ENCODE assay signal across 21 cellular contexts in genomic region chr19:35305181-35305580, GRCh38. TPM values are rescaled to one million over a fixed set of nuclear protein-coding genes. Genes with fewer than 3 reads are reported as not detected.
A peak's percentile ranks its signal among the peaks of the same experiment; 100 is the strongest.
DNase-seq lines count a peak whose midpoint lies in the region; ATAC-seq, FAIRE-seq and TF ChIP-seq lines count a peak whose summit lies in the region.
"Had no signal": no experiment of that assay in that cellular context is flagged by ENCODE, and none has a peak within 500 bp of the region (broad histone marks: within the 10 kb centered on the region; RNA-seq: fewer than 3 reads in every experiment).

No MANE protein-coding gene starts in this region.

- TF ChIP-seq CTCF in DOHH2 (IDR thresholded peaks at IDR 0.05; ENCODE audit: low read depth, low read length, poor library complexity, severe bottlenecking) (no peak), K562 (IDR thresholded peaks at IDR 0.05 in 2 of 3, conservative IDR thresholded peaks at IDR 0.05 in 1 of 3; ENCODE audit: insufficient read depth in 2 of 3, low read depth in 1 of 3, low read length in 3 of 3) (no peak), progenitor cell of endocrine pancreas (IDR thresholded peaks at IDR 0.05; ENCODE audit: unreplicated experiment) (no peak), mesothelial cell of epicardium (IDR thresholded peaks at IDR 0.05; ENCODE audit: unreplicated experiment) (no peak)

- BruUV-seq in K562 (replicated peaks; lab: Mats Ljungman, UMichigan) = TSS peak; percentile 91

- H3K4me3 ChIP-seq in BLaER1 (no peak overlapping the region), DOHH2 (ENCODE audit: low read length) (no peak overlapping the region), K562 (no peak overlapping the region)
- H3K4me3 ChIP-seq: GM23248 had no signal

- peaks cover 76% of the 10 kb centered on the region for H3K4me1 ChIP-seq in BLaER1
- H3K4me1 ChIP-seq in DOHH2 (ENCODE audit: control insufficient read depth, low read length) = peaks cover 53% of the 10 kb centered on the region
- peaks cover 64 to 65% of the 10 kb centered on the region in 2 experiments for H3K4me1 ChIP-seq in K562 (replicated peaks in 1 of 2; ENCODE audit: control insufficient read depth in 2 of 2, insufficient read depth in 2 of 2, low read length in 2 of 2)

- H3K36me3 ChIP-seq in BLaER1 (no peaks in the 10 kb centered on the region), DOHH2 (ENCODE audit: control insufficient read depth, low read length) (no peaks in the 10 kb centered on the region), K562 (ENCODE audit: control insufficient read depth, insufficient read depth, low read length) (no peaks in the 10 kb centered on the region)

- peaks cover 19% of the 10 kb centered on the region for H3K4me1 Mint-ChIP-seq in progenitor cell of endocrine pancreas (ENCODE audit: low read depth)
- H3K4me1 Mint-ChIP-seq in mesothelial cell of epicardium = peaks cover 38% of the 10 kb centered on the region

- POLR2A ChIA-PET in K562 (lab: Yijun Ruan, JAX) = no interaction called here

- in situ Hi-C loops in K562 (cut with MboI) = no loop called here

- FAIRE-seq in K562 (lab: Jason Lieb, UNC) = no peak

- H2AFZ ChIP-seq in K562 (ENCODE audit: low read depth, low read length) = peak overlapping the region; percentile 32
- H2AFZ ChIP-seq: GM23248 had no signal

- no peak overlapping the region for H3K9ac ChIP-seq in BLaER1
- H3K9ac ChIP-seq in K562 (ENCODE audit: insufficient read depth in 1 of 2, low read depth in 2 of 2, low read length in 2 of 2) = peak overlapping the region; percentile 72 to 86
- H3K9ac ChIP-seq: GM23248 had no signal

- TF ChIP-seq RAD21 in K562 (CRISPR knock-in tag; conservative IDR thresholded peaks at IDR 0.05 in 1 of 2, IDR thresholded peaks at IDR 0.05 in 1 of 2) = no peak

- peaks cover 7% of the 10 kb centered on the region for H3F3A ChIP-seq in DOHH2 (ENCODE audit: control insufficient read depth, insufficient read depth)

- ATAC-seq in K562 = no peak
- ATAC-seq in GM21423 (IDR thresholded peaks at IDR 0.05; ENCODE audit: unreplicated experiment) = no peak
- ATAC-seq: Right ventricle myocardium inferior had no signal

- no peak for TF ChIP-seq EP300 in K562 (IDR thresholded peaks at IDR 0.05; ENCODE audit: low read length)

- H3K9me1 ChIP-seq in K562 (ENCODE audit: control insufficient read depth, insufficient read depth, low read length) = peaks cover 3% of the 10 kb centered on the region

- H3K4me3 Mint-ChIP-seq in progenitor cell of endocrine pancreas (ENCODE audit: low read depth) = no peak overlapping the region
- H3K4me3 Mint-ChIP-seq in mesothelial cell of epicardium = no peak overlapping the region

- CTCF ChIA-PET in K562 (lab: Yijun Ruan, JAX; ENCODE audit: low intra/inter-chr PET ratio) = no interaction called here

- no peaks in the 10 kb centered on the region for H3K9me3 ChIP-seq in BLaER1
- H3K9me3 ChIP-seq in DOHH2 (ENCODE audit: control insufficient read depth, insufficient read depth, low read length) = no peaks in the 10 kb centered on the region
- no peaks in the 10 kb centered on the region for H3K9me3 ChIP-seq in K562 (replicated peaks; ENCODE audit: control insufficient read depth, insufficient read depth, low read depth, low read length)

- no peaks in the 10 kb centered on the region for H4K20me1 ChIP-seq in BLaER1
- no peaks in the 10 kb centered on the region for H4K20me1 ChIP-seq in DOHH2 (ENCODE audit: control insufficient read depth, insufficient read depth, low read depth, low read length)
- no peaks in the 10 kb centered on the region for H4K20me1 ChIP-seq in K562 (replicated peaks; ENCODE audit: control insufficient read depth, insufficient read depth, low read length)

- peaks cover 3% of the 10 kb centered on the region for H3K27me3 Mint-ChIP-seq in progenitor cell of endocrine pancreas
- no peaks in the 10 kb centered on the region for H3K27me3 Mint-ChIP-seq in mesothelial cell of epicardium (ENCODE audit: low read depth)

- H3K4me2 ChIP-seq in BLaER1 = peak overlapping the region; percentile 87
- H3K4me2 ChIP-seq in DOHH2 (ENCODE audit: low read length) = peak overlapping the region; percentile 54
- H3K4me2 ChIP-seq in K562 (ENCODE audit: insufficient read depth, low read length) = peak overlapping the region; percentile 37

- H3K27ac Mint-ChIP-seq in progenitor cell of endocrine pancreas (peak overlapping the region; percentile 49), mesothelial cell of epicardium (no peak overlapping the region)

- H3K27me3 ChIP-seq in BLaER1 = no peaks in the 10 kb centered on the region
- H3K27me3 ChIP-seq in DOHH2 (ENCODE audit: control insufficient read depth, low read length) = no peaks in the 10 kb centered on the region
- no peaks in the 10 kb centered on the region for H3K27me3 ChIP-seq in K562 (ENCODE audit: control insufficient read depth in 2 of 2, insufficient read depth in 2 of 2, low read length in 2 of 2)

- H3K36me3 Mint-ChIP-seq in progenitor cell of endocrine pancreas (ENCODE audit: insufficient read depth) (no peaks in the 10 kb centered on the region), mesothelial cell of epicardium (no peaks in the 10 kb centered on the region)

- H3K9me2 ChIP-seq in DOHH2 (replicated peaks; ENCODE audit: control insufficient read depth, low read length) = no peaks in the 10 kb centered on the region

- H3K9me3 Mint-ChIP-seq in progenitor cell of endocrine pancreas (ENCODE audit: low read depth) (no peaks in the 10 kb centered on the region), mesothelial cell of epicardium (no peaks in the 10 kb centered on the region)

- H3K79me2 ChIP-seq in DOHH2 (ENCODE audit: control insufficient read depth, low read length) (no peaks in the 10 kb centered on the region), K562 (ENCODE audit: control insufficient read depth, insufficient read depth, low read length) (peaks cover 3% of the 10 kb centered on the region; the same call in 2 of the 3 replicates)

- 71% methylated on average over 6 of the region's 6 CpGs for WGBS in K562 (ENCODE audit: insufficient coverage, low coverage, missing lambda C conversion rate)

- H3K27ac ChIP-seq in BLaER1 (no peak overlapping the region), DOHH2 (ENCODE audit: low read depth, low read length) (peak overlapping the region; percentile 20; the same call in 1 of the 2 replicates), K562 (ENCODE audit: extremely low read depth, low read depth, low read length) (peak overlapping the region; percentile 99)
- H3K27ac ChIP-seq: GM23248, HL-60 had no signal

- intact Hi-C loops in K562 (cut with micrococcal nuclease) = no loop called here

- no peak for DNase-seq in K562 (ENCODE audit: extremely low read depth in 1 of 4, low spot score in 3 of 4)
- DNase-seq in progenitor cell of endocrine pancreas (ENCODE audit: low spot score, unreplicated experiment) = no peak
- no peak for DNase-seq in mesothelial cell of epicardium (ENCODE audit: low spot score in 2 of 2, unreplicated experiment in 2 of 2)
- DNase-seq in amygdala (lab: John Stamatoyannopoulos, UW) = no peak
- DNase-seq: GM23248, HCEC 1CT, KG1, NCI-H1092 treated with DMSO at 0.1 percent for 48 hours, NCI-H146, NCI-H2029 treated with DMSO at 0.1 percent for 48 hours, NCI-H2171, NCI-H524 treated with DMSO at 0.1 percent for 48 hours had no signal

- TF ChIP-seq POLR2A in K562 (conservative IDR thresholded peaks at IDR 0.05) = no peak

RNA-seq across cellular contexts. Expression of gene MAG, which starts 13.2 kb away (rescaled TPM):
- 9.6 and 21.9 TPM in 2 replicates for total RNA-seq in K562 (2011; cell fraction: chromatin; rRNA removed; ENCODE audit: low replicate concordance)
- total RNA-seq in K562 (2011; cell fraction: nucleolus; rRNA removed) = 25.2 and 25.7 TPM in 2 replicates
- 12.0 and 17.2 TPM in 2 replicates for total RNA-seq in K562 (2011; cell fraction: nucleoplasm; rRNA removed)
- total RNA-seq in K562 (2014; rRNA removed) (6.3 and 9.0 TPM in 2 replicates), K562 (2014; rRNA removed; fragmentation: Illumina TruSeq; extraction: Trizol) (0.67 and 1.1 TPM in 2 replicates), K562 (2015; rRNA removed; fragmentation: Illumina TruSeq; extraction: Trizol) (2.8 and 4.6 TPM in 2 replicates), K562 (2021) (6.4 and 7.7 TPM in 2 replicates), progenitor cell of endocrine pancreas (1.4 and 1.7 TPM in 2 replicates), mesothelial cell of epicardium (19.2 to 26.1 TPM (median 22.7 TPM) in 3 replicates)
- polyA plus RNA-seq in K562 (2011; rRNA removed) (1.4 and 1.6 TPM in 2 replicates), K562 (2014; fragmentation: Illumina TruSeq; extraction: Trizol) (0.61 and 3.3 TPM in 2 replicates), K562 (2014; fragmentation: Nextera tagmentation; extraction: Ambion mirVana) (under 1 TPM; 0.11 to 0.39 TPM), K562 (2014; rRNA removed) (2.9 and 10.0 TPM in 2 replicates)
- polyA plus RNA-seq in K562 (2011; cell fraction: cytosol; rRNA removed) = 1.6 and 6.7 TPM in 2 replicates
- 1.9 and 8.2 TPM in 2 replicates for polyA plus RNA-seq in K562 (2011; cell fraction: nucleus; rRNA removed)
- 2.3 and 5.2 TPM in 2 replicates for polyA plus RNA-seq in K562 (2012)
- polyA minus RNA-seq in K562 (2011; rRNA and poly(A)+ RNA removed) = 1.4 TPM in 1 of 2 replicates, not detected in the other
- 3.0 and 8.6 TPM in 2 replicates for polyA minus RNA-seq in K562 (2011; cell fraction: cytosol; rRNA and poly(A)+ RNA removed)
- polyA minus RNA-seq in K562 (2011; cell fraction: nucleus; rRNA and poly(A)+ RNA removed) = 3.8 and 6.6 TPM in 2 replicates
- total RNA-seq: A673, GM23248, HT-29, Right ventricle myocardium inferior, SK-MEL-5 had no signal
- polyA plus RNA-seq: BJ, GM23248 had no signal

RNA-seq across cellular contexts. Expression of gene HAMP, which starts 22.9 kb away (rescaled TPM):
- total RNA-seq in K562 (2011; cell fraction: chromatin; rRNA removed; ENCODE audit: low replicate concordance) = 0.25 and 1.3 TPM in 2 replicates
- total RNA-seq in K562 (2011; cell fraction: nucleolus; rRNA removed) = 1.5 and 2.1 TPM in 2 replicates
- 0.84 and 1.9 TPM in 2 replicates for total RNA-seq in K562 (2011; cell fraction: nucleoplasm; rRNA removed)
- total RNA-seq in K562 (2014; rRNA removed) = not detected in 2 replicates
- 0.29 TPM in 1 of 2 replicates, not detected in the other for total RNA-seq in K562 (2014; rRNA removed; fragmentation: Illumina TruSeq; extraction: Trizol)
- 0.57 TPM in 1 of 2 replicates, not detected in the other for total RNA-seq in K562 (2015; rRNA removed; fragmentation: Illumina TruSeq; extraction: Trizol)
- total RNA-seq in K562 (2021) = 0.29 TPM in 2 replicates
- polyA plus RNA-seq in K562 (2011; rRNA removed) = 0.26 and 0.39 TPM in 2 replicates
- polyA plus RNA-seq in K562 (2011; cell fraction: cytosol; rRNA removed) = 0.74 and 3.9 TPM in 2 replicates
- polyA plus RNA-seq in K562 (2011; cell fraction: nucleus; rRNA removed) = 0.24 and 0.74 TPM in 2 replicates
- polyA plus RNA-seq in K562 (2012) = 0.98 and 2.0 TPM in 2 replicates
- 0.64 and 1.1 TPM in 2 replicates for polyA plus RNA-seq in K562 (2014; fragmentation: Illumina TruSeq; extraction: Trizol)
- 1 to 10 TPM in 1 of 2 experiments, under 1 TPM in 1; 0.65 to 1.0 TPM for polyA plus RNA-seq in K562 (2014; fragmentation: Nextera tagmentation; extraction: Ambion mirVana)
- polyA plus RNA-seq in K562 (2014; rRNA removed) = 0.05 and 0.76 TPM in 2 replicates
- polyA minus RNA-seq in K562 (2011; rRNA and poly(A)+ RNA removed) = 0.11 TPM in 1 of 2 replicates, not detected in the other
- 1.6 TPM in 1 of 2 replicates, not detected in the other for polyA minus RNA-seq in K562 (2011; cell fraction: cytosol; rRNA and poly(A)+ RNA removed)
- 0.11 and 0.67 TPM in 2 replicates for polyA minus RNA-seq in K562 (2011; cell fraction: nucleus; rRNA and poly(A)+ RNA removed)
- 0.64 and 1.1 TPM in 2 replicates for total RNA-seq in progenitor cell of endocrine pancreas
- 1.2 to 1.6 TPM (median 1.4 TPM) in 3 replicates for total RNA-seq in mesothelial cell of epicardium
- total RNA-seq: GM23248, Right ventricle myocardium inferior, SK-MEL-5 had no signal
- polyA plus RNA-seq: BJ, GM23248 had no signal

RNA-seq across cellular contexts. Expression of gene CD22, which starts 23.8 kb away (rescaled TPM):
- total RNA-seq in K562 (2011; cell fraction: chromatin; rRNA removed; ENCODE audit: low replicate concordance) = 29.7 and 39.0 TPM in 2 replicates
- total RNA-seq in K562 (2011; cell fraction: nucleolus; rRNA removed) = 22.1 and 24.3 TPM in 2 replicates
- total RNA-seq in K562 (2011; cell fraction: nucleoplasm; rRNA removed) = 23.2 and 26.7 TPM in 2 replicates
- total RNA-seq in K562 (2014; rRNA removed) (5.0 and 5.3 TPM in 2 replicates), K562 (2014; rRNA removed; fragmentation: Illumina TruSeq; extraction: Trizol) (2.3 and 2.4 TPM in 2 replicates), K562 (2015; rRNA removed; fragmentation: Illumina TruSeq; extraction: Trizol) (1.7 and 2.1 TPM in 2 replicates), K562 (2021) (3.5 and 5.9 TPM in 2 replicates), progenitor cell of endocrine pancreas (3.8 and 5.1 TPM in 2 replicates), mesothelial cell of epicardium (54.6 to 59.9 TPM (median 56.3 TPM) in 3 replicates)
- polyA plus RNA-seq in K562 (2011; rRNA removed) (2.4 and 4.2 TPM in 2 replicates), K562 (2014; fragmentation: Illumina TruSeq; extraction: Trizol) (3.7 and 4.1 TPM in 2 replicates), K562 (2014; fragmentation: Nextera tagmentation; extraction: Ambion mirVana) (under 1 TPM; 0.29 to 0.84 TPM), K562 (2014; rRNA removed) (4.1 and 6.2 TPM in 2 replicates)
- polyA plus RNA-seq in K562 (2011; cell fraction: cytosol; rRNA removed) = 2.3 and 3.4 TPM in 2 replicates
- 5.1 and 17.6 TPM in 2 replicates for polyA plus RNA-seq in K562 (2011; cell fraction: nucleus; rRNA removed)
- 3.0 and 4.6 TPM in 2 replicates for polyA plus RNA-seq in K562 (2012)
- polyA minus RNA-seq in K562 (2011; rRNA and poly(A)+ RNA removed) = 1.4 and 6.6 TPM in 2 replicates
- polyA minus RNA-seq in K562 (2011; cell fraction: cytosol; rRNA and poly(A)+ RNA removed) = 3.2 TPM in 1 of 2 replicates, not detected in the other
- polyA minus RNA-seq in K562 (2011; cell fraction: nucleus; rRNA and poly(A)+ RNA removed) = 1.6 and 3.8 TPM in 2 replicates
- total RNA-seq: A673, GM23248 had no signal
- polyA plus RNA-seq: BJ had no signal

RNA-seq across cellular contexts. Expression of gene USF2, which starts 36.4 kb away (rescaled TPM):
- total RNA-seq in K562 (2011; cell fraction: chromatin; rRNA removed; ENCODE audit: low replicate concordance) = 42.6 and 101 TPM in 2 replicates
- 81.1 and 82.5 TPM in 2 replicates for total RNA-seq in K562 (2011; cell fraction: nucleolus; rRNA removed)
- total RNA-seq in K562 (2011; cell fraction: nucleoplasm; rRNA removed) = 54.4 and 62.0 TPM in 2 replicates
- 79.6 and 92.0 TPM in 2 replicates for total RNA-seq in K562 (2014; rRNA removed)
- total RNA-seq in K562 (2014; rRNA removed; fragmentation: Illumina TruSeq; extraction: Trizol) = 27.8 and 31.1 TPM in 2 replicates
- 41.3 and 44.8 TPM in 2 replicates for total RNA-seq in K562 (2015; rRNA removed; fragmentation: Illumina TruSeq; extraction: Trizol)
- 79.6 and 85.1 TPM in 2 replicates for total RNA-seq in K562 (2021)
- polyA plus RNA-seq in K562 (2011; rRNA removed) = 62.5 and 69.2 TPM in 2 replicates
- polyA plus RNA-seq in K562 (2011; cell fraction: cytosol; rRNA removed) = 53.9 and 98.4 TPM in 2 replicates
- polyA plus RNA-seq in K562 (2011; cell fraction: nucleus; rRNA removed) = 102 and 108 TPM in 2 replicates
- 81.4 and 98.5 TPM in 2 replicates for polyA plus RNA-seq in K562 (2012)
- polyA plus RNA-seq in K562 (2014; fragmentation: Illumina TruSeq; extraction: Trizol) = 57.2 and 58.4 TPM in 2 replicates
- polyA plus RNA-seq in K562 (2014; fragmentation: Nextera tagmentation; extraction: Ambion mirVana) = under 1 TPM; 0.27 to 0.34 TPM
- polyA plus RNA-seq in K562 (2014; rRNA removed) = 78.0 and 93.7 TPM in 2 replicates
- 31.5 and 39.4 TPM in 2 replicates for polyA minus RNA-seq in K562 (2011; rRNA and poly(A)+ RNA removed)
- 28.5 and 53.2 TPM in 2 replicates for polyA minus RNA-seq in K562 (2011; cell fraction: cytosol; rRNA and poly(A)+ RNA removed)
- polyA minus RNA-seq in K562 (2011; cell fraction: nucleus; rRNA and poly(A)+ RNA removed) = 21.7 and 31.3 TPM in 2 replicates
- total RNA-seq in progenitor cell of endocrine pancreas = 126 and 132 TPM in 2 replicates
- total RNA-seq in mesothelial cell of epicardium = 135 to 154 TPM (median 137 TPM) in 3 replicates

RNA-seq across cellular contexts. Expression of gene FFAR1, which starts 42.5 kb away (rescaled TPM):
- total RNA-seq in K562 (2011; cell fraction: chromatin; rRNA removed; ENCODE audit: low replicate concordance) = 0.28 TPM in 1 of 2 replicates, not detected in the other
- total RNA-seq in K562 (2011; cell fraction: nucleolus; rRNA removed) = 0.13 and 0.17 TPM in 2 replicates
- total RNA-seq in K562 (2011; cell fraction: nucleoplasm; rRNA removed) = not detected in 2 replicates
- total RNA-seq in K562 (2014; rRNA removed) (not detected in 2 replicates), K562 (2014; rRNA removed; fragmentation: Illumina TruSeq; extraction: Trizol) (not detected in 2 replicates), K562 (2015; rRNA removed; fragmentation: Illumina TruSeq; extraction: Trizol) (not detected in 2 replicates), K562 (2021) (not detected in 2 replicates), progenitor cell of endocrine pancreas (0.33 and 0.74 TPM in 2 replicates), mesothelial cell of epicardium (0.96 to 1.3 TPM (median 1.2 TPM) in 3 replicates)
- polyA plus RNA-seq in K562 (2011; rRNA removed) (not detected in 2 replicates), K562 (2014; fragmentation: Illumina TruSeq; extraction: Trizol) (not detected in 2 replicates), K562 (2014; fragmentation: Nextera tagmentation; extraction: Ambion mirVana) (not detected), K562 (2014; rRNA removed) (not detected in 2 replicates)
- not detected in 2 replicates for polyA plus RNA-seq in K562 (2011; cell fraction: cytosol; rRNA removed)
- polyA plus RNA-seq in K562 (2011; cell fraction: nucleus; rRNA removed) = 0.06 TPM in 1 of 2 replicates, not detected in the other
- polyA plus RNA-seq in K562 (2012) = not detected in 2 replicates
- polyA minus RNA-seq in K562 (2011; rRNA and poly(A)+ RNA removed) = not detected in 2 replicates
- not detected in 2 replicates for polyA minus RNA-seq in K562 (2011; cell fraction: cytosol; rRNA and poly(A)+ RNA removed)
- polyA minus RNA-seq in K562 (2011; cell fraction: nucleus; rRNA and poly(A)+ RNA removed) = not detected in 2 replicates
- total RNA-seq: A673, GM23248, HT-29, Right ventricle myocardium inferior, SK-MEL-5 had no signal
- polyA plus RNA-seq: BJ, GM23248 had no signal

Comparison
In these comparisons a context has a peak if more than half of its experiments do, and no peak if none do; other contexts are left out.
1. H3K4me2 ChIP-seq: peak in every context shown above with its lines; median percentile 87 in BLaER1; 54 in DOHH2; 37 in K562.